Comparison of ENCODE assay signal across 13 cellular contexts in genomic region chr1:173527151-173527826, GRCh38. TPM values are rescaled to one million over a fixed set of nuclear protein-coding genes. Genes with fewer than 3 reads are reported as not detected.
A peak's percentile ranks its signal among the peaks of the same experiment; 100 is the strongest.
DNase-seq lines count a peak whose midpoint lies in the region; ATAC-seq and TF ChIP-seq lines count a peak whose summit lies in the region.
"Had no signal": no experiment of that assay in that cellular context is flagged by ENCODE, and none has a peak within 500 bp of the region (broad histone marks: within the 10 kb centered on the region; RNA-seq: fewer than 3 reads in every experiment).

No MANE protein-coding gene starts in this region.

- TF ChIP-seq CTCF in RWPE2 (IDR thresholded peaks at IDR 0.05; ENCODE audit: poor library complexity, severe bottlenecking) (no peak), gastroesophageal sphincter (IDR thresholded peaks at IDR 0.05) (no peak), testis (IDR thresholded peaks at IDR 0.05) (no peak)

- H3K9me3 ChIP-seq in RWPE2 (ENCODE audit: severe bottlenecking) (no peaks in the 10 kb centered on the region), gastroesophageal sphincter (no peaks in the 10 kb centered on the region), testis (no peaks in the 10 kb centered on the region)
- H3K9me3 ChIP-seq: transverse colon had no signal

- H3K27ac ChIP-seq in RWPE2 (ENCODE audit: poor library complexity, severe bottlenecking) (peak overlapping the region; percentile 31), gastroesophageal sphincter (no peak overlapping the region), testis (no peak overlapping the region)
- H3K27ac ChIP-seq: transverse colon had no signal

- no peak for TF ChIP-seq EP300 in gastroesophageal sphincter (IDR thresholded peaks at IDR 0.05)

- H3K27me3 ChIP-seq in RWPE2 (ENCODE audit: insufficient read depth, poor library complexity, severe bottlenecking) (no peaks in the 10 kb centered on the region), gastroesophageal sphincter (no peaks in the 10 kb centered on the region), testis (no peaks in the 10 kb centered on the region)
- H3K27me3 ChIP-seq: transverse colon had no signal

- DNase-seq in NCI-H82 (lab: John Stamatoyannopoulos, UW): peak; percentile 64
- DNase-seq in NCI-H82 treated with DMSO at 0.1 percent for 48 hours (lab: John Stamatoyannopoulos, UW; ENCODE audit: unreplicated experiment): no peak
- peak; percentile 50 for DNase-seq in RWPE2 (ENCODE audit: low spot score)
- DNase-seq in testis: peak; percentile 38
- no peak for DNase-seq in stimulated activated naive CD4-positive, alpha-beta T cell treated with Interleukin-2 at 50 U/mL for 16 hours (lab: John Stamatoyannopoulos, UW)
- no peak for DNase-seq in NAMALWA (ENCODE audit: low spot score)
- DNase-seq: activated CD8-positive, alpha-beta memory T cell treated with anti-CD3 and anti-CD28 coated beads, Interleukin-2, amount 50 U/mL, for 4 hours; DMS79 treated with DMSO at 0.1 percent for 48 hours; naive B cell; NCI-H2029; transverse colon had no signal

- 45 to 60% methylated on average over 2 to 3 of the region's 3 CpGs for WGBS in gastroesophageal sphincter (ENCODE audit: low coverage in 1 of 2), 2 donors
- 29 to 58% methylated on average over 3 of the region's 3 CpGs for WGBS in testis, 2 donors

- H3K36me3 ChIP-seq in RWPE2 (ENCODE audit: low read depth) (no peaks in the 10 kb centered on the region), gastroesophageal sphincter (no peaks in the 10 kb centered on the region), testis (ENCODE audit: low read depth, missing control alignments) (no peaks in the 10 kb centered on the region)
- H3K36me3 ChIP-seq: transverse colon had no signal

- intact Hi-C loops in testis (cut with DNase I; ENCODE audit: low total_unique reads): no loop called here

- H3K4me1 ChIP-seq in RWPE2 (ENCODE audit: insufficient read depth, poor library complexity, severe bottlenecking) (peaks cover 7% of the 10 kb centered on the region), gastroesophageal sphincter (peaks cover 0 to 15% (median 0%) of the 10 kb centered on the region in 3 donors), testis (peaks cover 8% of the 10 kb centered on the region)
- H3K4me1 ChIP-seq: transverse colon had no signal

- H3K4me3 ChIP-seq in RWPE2 (ENCODE audit: severe bottlenecking) (no peak overlapping the region), gastroesophageal sphincter (no peak overlapping the region), testis (no peak overlapping the region)
- H3K4me3 ChIP-seq: transverse colon had no signal

- TF ChIP-seq POLR2A in gastroesophageal sphincter (IDR thresholded peaks at IDR 0.05) (no peak), testis (IDR thresholded peaks at IDR 0.05) (no peak)

- ATAC-seq in RWPE2 (ENCODE audit: low read depth) (peak; percentile 97), gastroesophageal sphincter (peak; percentile 62), HG03520 (IDR thresholded peaks at IDR 0.05; ENCODE audit: unreplicated experiment) (no peak)

RNA-seq across cellular contexts. Expression of gene PRDX6, which starts 50.2 kb away (rescaled TPM):
- 100 to 1,000 TPM; 332 to 411 (median 384) TPM for total RNA-seq in gastroesophageal sphincter
- total RNA-seq in testis: 100 to 1,000 TPM; 376 to 458 TPM
- polyA plus RNA-seq in testis (ENCODE audit: insufficient read depth, low read depth, low replicate concordance): 385 TPM

Comparison
In these comparisons a context has a peak if more than half of its experiments do, and no peak if none do; other contexts are left out.
1. DNase-seq: peak in NCI-H82 (single experiment), RWPE2 (single experiment) and testis (single experiment); none in NCI-H82 treated with DMSO at 0.1 percent for 48 hours (single experiment), stimulated activated naive CD4-positive, alpha-beta T cell treated with Interleukin-2 at 50 U/mL for 16 hours (single experiment) and NAMALWA (single experiment).